ENCODE assay signal across 16 cellular contexts in genomic region chr6:27143474-27144026, GRCh38.
DNase-seq lines count a peak whose midpoint lies in the region; ATAC-seq and TF ChIP-seq lines count a peak whose summit lies in the region.
"Had no signal": no experiment of that assay in that cellular context is flagged by ENCODE, and none has a peak within 500 bp of the region (broad histone marks: within the 10 kb centered on the region; RNA-seq: fewer than 3 reads in every experiment).

No MANE protein-coding gene starts in this region.

- H3K36me3 ChIP-seq in BE2C = peaks cover 4% of the 10 kb centered on the region; the same call in 1 of the 2 replicates
- H3K36me3 ChIP-seq in GM06990 (ENCODE audit: control insufficient read depth, insufficient read depth, low read length) = no peaks in the 10 kb centered on the region
- no peaks in the 10 kb centered on the region; the same call in 1 of the 2 replicates for H3K36me3 ChIP-seq in PC-9 (ENCODE audit: low read depth)
- H3K36me3 ChIP-seq in iPS-18a (ENCODE audit: control insufficient read depth, low read depth, low read length) = peaks cover 3% of the 10 kb centered on the region
- no peaks in the 10 kb centered on the region for H3K36me3 ChIP-seq in smooth muscle cell (ENCODE audit: low read depth)
- H3K36me3 ChIP-seq: ascending aorta, gastroesophageal sphincter had no signal

- H2AFZ ChIP-seq in PC-9 (no peak overlapping the region), smooth muscle cell (ENCODE audit: low read depth) (no peak overlapping the region)
- H2AFZ ChIP-seq: parathyroid adenoma had no signal

- H3K79me2 ChIP-seq in PC-9 (ENCODE audit: low read depth) (peaks cover 62% of the 10 kb centered on the region), smooth muscle cell (ENCODE audit: low read depth) (peaks cover 44% of the 10 kb centered on the region)
- H3K79me2 ChIP-seq: parathyroid adenoma had no signal

- H3K4me2 ChIP-seq in PC-9 (peak overlapping the region; percentile 94), smooth muscle cell (no peak overlapping the region)

- H3F3A ChIP-seq in PC-9 (ENCODE audit: insufficient read depth, low read depth) (peaks cover 35% of the 10 kb centered on the region), smooth muscle cell (ENCODE audit: low read depth) (peaks cover 6% of the 10 kb centered on the region)

- ATAC-seq in GM19463 (IDR thresholded peaks at IDR 0.05; ENCODE audit: unreplicated experiment) (no peak), HG03175 (IDR thresholded peaks at IDR 0.05; ENCODE audit: unreplicated experiment) (no peak)
- ATAC-seq: effector memory CD8-positive, alpha-beta T cell; gastroesophageal sphincter; left colon had no signal

- H3K9ac ChIP-seq in iPS-18a (ENCODE audit: low read length) (no peak overlapping the region), smooth muscle cell (ENCODE audit: low read depth) (no peak overlapping the region)
- H3K9ac ChIP-seq: parathyroid adenoma had no signal

- no peaks in the 10 kb centered on the region for H4K20me1 ChIP-seq in PC-9 (ENCODE audit: insufficient read depth)
- no peaks in the 10 kb centered on the region for H4K20me1 ChIP-seq in smooth muscle cell (ENCODE audit: low read depth)

- no peaks in the 10 kb centered on the region for H3K27me3 ChIP-seq in BE2C
- H3K27me3 ChIP-seq in GM06990 (replicated peaks; ENCODE audit: control insufficient read depth, insufficient read depth, low read length) = no peaks in the 10 kb centered on the region
- no peaks in the 10 kb centered on the region for H3K27me3 ChIP-seq in PC-9 (ENCODE audit: insufficient read depth, low read depth)
- H3K27me3 ChIP-seq in iPS-18a (ENCODE audit: control insufficient read depth, insufficient read depth, low read length) = no peaks in the 10 kb centered on the region
- no peaks in the 10 kb centered on the region for H3K27me3 ChIP-seq in smooth muscle cell (ENCODE audit: low read depth)
- H3K27me3 ChIP-seq: ascending aorta, gastroesophageal sphincter had no signal

- H3K4me1 ChIP-seq in BE2C (peaks cover 3% of the 10 kb centered on the region), PC-9 (replicated peaks; ENCODE audit: insufficient read depth) (peaks cover 17% of the 10 kb centered on the region), iPS-18a (ENCODE audit: control insufficient read depth, low read depth, low read length) (peaks cover 12% of the 10 kb centered on the region), smooth muscle cell (ENCODE audit: low read depth) (peaks cover 18% of the 10 kb centered on the region)
- H3K4me1 ChIP-seq: ascending aorta, parathyroid adenoma had no signal

- peak overlapping the region; percentile 27; the same call in 1 of the 2 replicates for H3K4me3 ChIP-seq in BE2C (ENCODE audit: low read depth, low read length)
- peak overlapping the region; percentile 75 for H3K4me3 ChIP-seq in GM06990 (replicated peaks; ENCODE audit: low read depth, low read length)
- H3K4me3 ChIP-seq in PC-9 = no peak overlapping the region
- H3K4me3 ChIP-seq in iPS-18a (ENCODE audit: low read length) = peak overlapping the region; percentile 1
- no peak overlapping the region for H3K4me3 ChIP-seq in smooth muscle cell
- H3K4me3 ChIP-seq: gastroesophageal sphincter had no signal

- H3K9me2 ChIP-seq in PC-9 (ENCODE audit: insufficient read depth) = no peaks in the 10 kb centered on the region

- intact Hi-C loops in PC-9 (cut with micrococcal nuclease; ENCODE audit: unreplicated experiment) = no loop called here

- 83% methylated on average over 2 of the region's 2 CpGs for WGBS in smooth muscle cell (ENCODE audit: low lambda C conversion rate)

- TF ChIP-seq CTCF in BE2C (IDR thresholded peaks at IDR 0.05; ENCODE audit: low read depth, low read length) = no peak
- no peak for TF ChIP-seq CTCF in GM06990 (IDR thresholded peaks at IDR 0.05; ENCODE audit: insufficient read depth, low read length, poor library complexity, severe bottlenecking)
- no peak for TF ChIP-seq CTCF in PC-9 (conservative IDR thresholded peaks at IDR 0.05)
- no peak for TF ChIP-seq CTCF in smooth muscle cell (IDR thresholded peaks at IDR 0.05; ENCODE audit: borderline replicate concordance, insufficient read depth, poor library complexity, severe bottlenecking)

- POLR2A ChIA-PET in PC-9 (lab: Charles Lee; ENCODE audit: unreplicated experiment) = interaction anchor here (0.6 to 1.2 kb wide), 5 partner anchors 9 to 960 kb away, joined by 3 to 12 read pairs (median 5); a partner anchor contains a TSS

- DNase-seq in BE2C (no peak), GM06990 (ENCODE audit: extremely low read depth, insufficient read length) (no peak), PC-9 (no peak), EL (no peak), smooth muscle cell (lab: John Stamatoyannopoulos, UW; ENCODE audit: unreplicated experiment) (no peak)
- DNase-seq: effector memory CD8-positive, alpha-beta T cell; NCI-H1048; NCI-H526 treated with DMSO at 0.1 percent for 48 hours; stimulated activated naive CD4-positive, alpha-beta T cell had no signal

- H3K27ac ChIP-seq in PC-9 (no peak overlapping the region), iPS-18a (ENCODE audit: low read length) (no peak overlapping the region), smooth muscle cell (ENCODE audit: low read depth) (no peak overlapping the region)
- H3K27ac ChIP-seq: ascending aorta, gastroesophageal sphincter, parathyroid adenoma had no signal

- BruUV-seq in PC-9 (replicated peaks; lab: Mats Ljungman, UMichigan) = no TSS peak

- CTCF ChIA-PET in PC-9 (lab: Charles Lee) = no interaction called here

- no peaks in the 10 kb centered on the region for H3K9me3 ChIP-seq in BE2C
- no peaks in the 10 kb centered on the region for H3K9me3 ChIP-seq in PC-9 (ENCODE audit: insufficient read depth, low read depth)
- no peaks in the 10 kb centered on the region for H3K9me3 ChIP-seq in iPS-18a (ENCODE audit: control insufficient read depth, low read depth, low read length)
- H3K9me3 ChIP-seq in smooth muscle cell (replicated peaks; ENCODE audit: low read depth) = no peaks in the 10 kb centered on the region
- H3K9me3 ChIP-seq: ascending aorta, gastroesophageal sphincter had no signal

Comparison
In these comparisons a context has a peak if more than half of its experiments do, and no peak if none do; other contexts are left out.
1. H3K4me3 ChIP-seq: peak in BE2C (single experiment), GM06990 (single experiment) and iPS-18a (single experiment); none in PC-9 (single experiment) and smooth muscle cell (single experiment).